Comparison of ENCODE assay signal across 8 cellular contexts in genomic region chr4:77158487-77158861, GRCh38. TPM values are rescaled to one million over a fixed set of nuclear protein-coding genes. Genes with fewer than 3 reads are reported as not detected.
DNase-seq lines count a peak whose midpoint lies in the region; ATAC-seq and TF ChIP-seq lines count a peak whose summit lies in the region.

No MANE protein-coding gene starts in this region.

- H3K27me3 ChIP-seq in H7 (ENCODE audit: control insufficient read depth, insufficient read depth, low read length) (no peaks in the 10 kb centered on the region), fibroblast of lung (ENCODE audit: control insufficient read depth, insufficient read depth, low read length) (no peaks in the 10 kb centered on the region)

- H3K9me3 ChIP-seq in fibroblast of lung (ENCODE audit: control insufficient read depth, insufficient read depth, low read depth, low read length) = no peaks in the 10 kb centered on the region

- no peaks in the 10 kb centered on the region for H3K4me1 ChIP-seq in fibroblast of lung (ENCODE audit: control insufficient read depth, extremely low read depth, insufficient read depth, low read length)

- H3K4me2 ChIP-seq in fibroblast of lung (ENCODE audit: extremely low read depth, insufficient read depth, low read length) = peak overlapping the region; percentile 92

- peak overlapping the region; percentile 87 for H3K9ac ChIP-seq in fibroblast of lung (ENCODE audit: insufficient read depth, low read length)

- no peaks in the 10 kb centered on the region for H4K20me1 ChIP-seq in fibroblast of lung (ENCODE audit: control insufficient read depth, extremely low read depth, insufficient read depth, low read length)

- H2AFZ ChIP-seq in fibroblast of lung (ENCODE audit: low read length) = peak overlapping the region; percentile 51

- no peak for TF ChIP-seq CTCF in fibroblast of lung (conservative IDR thresholded peaks at IDR 0.05 in 1 of 2, IDR thresholded peaks at IDR 0.05 in 1 of 2; ENCODE audit: low read depth in 1 of 2, low read length in 2 of 2)

- H3K4me3 ChIP-seq in H7 (ENCODE audit: insufficient read depth, low read depth, low read length) (peak overlapping the region; percentile 99), fibroblast of lung (replicated peaks in 1 of 4; ENCODE audit: control extremely low read depth in 1 of 4, insufficient read depth in 1 of 4, low read depth in 3 of 4, low read length in 4 of 4) (peak overlapping the region; percentile 86 to 95 (median 90)), skeletal muscle cell (ENCODE audit: low read depth, low read length) (peak overlapping the region; percentile 87)

- H3K36me3 ChIP-seq in H7 (replicated peaks; ENCODE audit: control insufficient read depth, insufficient read depth, low read length) = peaks cover 13% of the 10 kb centered on the region
- H3K36me3 ChIP-seq in fibroblast of lung (ENCODE audit: control insufficient read depth, insufficient read depth, low read length) = peaks cover 4% of the 10 kb centered on the region

- no peak for DNase-seq in H7
- peak; percentile 15 for DNase-seq in activated CD4-positive, alpha-beta T cell treated with anti-CD3 and anti-CD28 coated beads for 48 hours
- peak in 1 of 2 donors; percentile 49 for DNase-seq in fibroblast of lung (ENCODE audit: low read depth in 2 of 2)
- DNase-seq in skeletal muscle cell (ENCODE audit: low read depth) = no peak
- no peak for DNase-seq in pons (ENCODE audit: low spot score)
- DNase-seq in H4 (ENCODE audit: low spot score) = no peak

- H3K79me2 ChIP-seq in fibroblast of lung (ENCODE audit: control insufficient read depth, insufficient read depth, low read length) = no peaks in the 10 kb centered on the region

- H3K27ac ChIP-seq in fibroblast of lung (ENCODE audit: insufficient read depth, low read length) = peak overlapping the region; percentile 88

- ATAC-seq in GM18858 (IDR thresholded peaks at IDR 0.05; ENCODE audit: unreplicated experiment) = no peak
- no peak for ATAC-seq in GM18861 (IDR thresholded peaks at IDR 0.05; ENCODE audit: unreplicated experiment)

RNA-seq across cellular contexts. Expression of gene CCNG2, which starts 1.5 kb away (rescaled TPM):
- total RNA-seq in H7 (2014; rRNA removed; shearing (Covaris generic)) = 6.2 and 8.6 TPM in 2 replicates
- 20.1 and 21.6 TPM in 2 replicates for total RNA-seq in fibroblast of lung
- polyA plus RNA-seq in fibroblast of lung = 16.0 and 30.3 TPM in 2 replicates
- polyA plus RNA-seq in fibroblast of lung (2012) = 12.2 and 23.6 TPM in 2 replicates
- 1.4 and 2.6 TPM in 2 replicates for polyA minus RNA-seq in fibroblast of lung (ENCODE audit: low replicate concordance)
- 21.3 and 23.0 TPM in 2 replicates for total RNA-seq in H4 (2014; rRNA removed; shearing (Covaris generic))
